ENCODE assay signal across 8 cellular contexts in the genomic region with DNA sequence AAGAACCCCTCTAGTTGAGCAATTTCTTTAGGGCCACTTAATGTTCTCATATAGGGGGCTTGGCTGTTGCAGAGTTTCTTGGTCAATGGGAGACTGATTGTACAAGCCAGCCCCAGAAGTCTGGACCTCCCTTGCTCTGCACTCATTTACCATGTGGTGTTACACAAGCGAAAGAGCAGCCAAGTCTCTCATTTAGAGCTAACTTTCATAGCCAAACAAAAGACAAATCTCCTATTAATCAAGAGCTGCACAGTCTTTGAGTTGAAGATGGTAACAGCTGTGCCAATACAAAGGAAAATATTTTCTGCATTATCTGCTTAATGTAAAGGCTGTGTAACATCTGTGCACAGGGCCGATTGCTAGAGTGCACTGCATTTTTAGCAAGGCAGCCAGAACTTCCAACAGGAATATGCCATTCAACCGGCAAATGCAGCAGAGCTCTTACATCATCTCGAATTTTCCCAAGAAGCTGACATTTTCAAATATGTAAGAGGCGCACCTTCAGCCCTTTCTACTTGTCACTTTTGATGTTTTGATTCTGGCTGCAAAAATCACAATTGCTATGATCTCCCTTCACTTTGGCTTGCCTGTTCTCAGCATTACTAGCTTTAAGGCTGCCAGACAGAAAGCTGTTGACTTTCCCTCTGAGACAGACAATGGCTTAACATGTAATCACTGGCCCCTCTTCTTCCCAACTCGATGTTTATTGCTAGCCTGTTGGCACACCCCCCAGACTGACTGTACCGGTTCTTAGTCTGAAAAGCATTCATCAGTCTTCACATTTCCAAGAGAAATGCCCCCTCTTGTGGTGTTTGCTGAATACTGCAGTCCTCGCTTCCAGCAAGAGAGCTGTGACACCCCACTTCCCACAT.
DNase-seq lines count a peak whose midpoint lies in the region; ATAC-seq lines count a peak whose summit lies in the region.

No MANE protein-coding gene starts in this region.

- no peaks in the 10 kb centered on the region for H3K79me2 ChIP-seq in mesendoderm (ENCODE audit: control insufficient read depth, insufficient read depth, low read length)

- no peak overlapping the region for H4K8ac ChIP-seq in mesendoderm (ENCODE audit: low read depth, low read length)

- no peak overlapping the region for H2BK120ac ChIP-seq in mesendoderm (ENCODE audit: low read depth, low read length)

- no peak overlapping the region for H2BK5ac ChIP-seq in mesendoderm (ENCODE audit: low read length)

- H3K9me3 ChIP-seq in effector memory CD4-positive, alpha-beta T cell (ENCODE audit: control insufficient read depth, low read length) = no peaks in the 10 kb centered on the region

- peaks cover 9% of the 10 kb centered on the region for H3K4me1 Mint-ChIP-seq in activated CD4-positive, alpha-beta memory T cell treated with anti-CD3 and anti-CD28 coated beads for 36 hours (ENCODE audit: low read depth)

- no peaks in the 10 kb centered on the region for H3K4me1 ChIP-seq in effector memory CD4-positive, alpha-beta T cell (ENCODE audit: control insufficient read depth, insufficient read depth, low read length, poor library complexity, severe bottlenecking)
- H3K4me1 ChIP-seq in mesendoderm (ENCODE audit: control insufficient read depth, low read depth, low read length) = peaks cover 4% of the 10 kb centered on the region

- no peaks in the 10 kb centered on the region for H3K9me3 Mint-ChIP-seq in activated CD4-positive, alpha-beta memory T cell treated with anti-CD3 and anti-CD28 coated beads for 36 hours

- no peaks in the 10 kb centered on the region for H3K36me3 Mint-ChIP-seq in activated CD4-positive, alpha-beta memory T cell treated with anti-CD3 and anti-CD28 coated beads for 36 hours

- no peak overlapping the region for H3K27ac ChIP-seq in effector memory CD4-positive, alpha-beta T cell (ENCODE audit: insufficient read depth, low read length, poor library complexity, severe bottlenecking)
- H3K27ac ChIP-seq in mesendoderm (ENCODE audit: low read depth, low read length) = no peak overlapping the region

- no peaks in the 10 kb centered on the region for H3K27me3 ChIP-seq in effector memory CD4-positive, alpha-beta T cell (replicated peaks; ENCODE audit: control insufficient read depth, insufficient read depth, low read length, poor library complexity, severe bottlenecking)
- H3K27me3 ChIP-seq in mesendoderm (ENCODE audit: insufficient read depth, low read length, poor library complexity) = no peaks in the 10 kb centered on the region

- intact Hi-C loops in activated CD4-positive, alpha-beta memory T cell treated with anti-CD3 and anti-CD28 coated beads for 36 hours (cut with micrococcal nuclease) = loop anchor here (1.0 to 5.0 kb wide), 3 partner anchors 71 to 953 kb away; no protein-coding TSS in a partner anchor

- no peak overlapping the region for H4K5ac ChIP-seq in mesendoderm (ENCODE audit: low read length)

- no peaks in the 10 kb centered on the region for H3K79me1 ChIP-seq in mesendoderm (ENCODE audit: low read length)

- DNase-seq in CMK (ENCODE audit: low read depth) (peak; percentile 17), NCI-H748 (lab: John Stamatoyannopoulos, UW; ENCODE audit: unreplicated experiment) (peak; percentile 91), mesendoderm (peak; percentile 89)
- DNase-seq in activated CD4-positive, alpha-beta memory T cell treated with anti-CD3 and anti-CD28 coated beads for 36 hours = peak; percentile 74
- peak in 2 of 3 donors; percentile 35 to 38 for DNase-seq in effector memory CD4-positive, alpha-beta T cell
- peak; percentile 11 for DNase-seq in stimulated activated CD8-positive, alpha-beta memory T cell treated with anti-CD3 and anti-CD28 coated beads, Interleukin-15, amount 100 ng/mL, for 24 hours (ENCODE audit: low read depth)

- no peak overlapping the region for H2AK5ac ChIP-seq in mesendoderm (ENCODE audit: low read length)

- ATAC-seq in GM19438 (IDR thresholded peaks at IDR 0.05; ENCODE audit: low read depth, unreplicated experiment) (peak; percentile 96), HG03521 (IDR thresholded peaks at IDR 0.05; ENCODE audit: unreplicated experiment) (peak; percentile 95)

- H3K9ac ChIP-seq in mesendoderm (ENCODE audit: low read length) = no peak overlapping the region

- POLR2A ChIA-PET in activated CD4-positive, alpha-beta memory T cell treated with anti-CD3 and anti-CD28 coated beads for 36 hours (lab: Charles Lee) = no interaction called here

- no peak overlapping the region for H3K27ac Mint-ChIP-seq in activated CD4-positive, alpha-beta memory T cell treated with anti-CD3 and anti-CD28 coated beads for 36 hours

- no peak overlapping the region for H2BK15ac ChIP-seq in mesendoderm (replicated peaks; ENCODE audit: low read depth)

- no peak overlapping the region for H3K56ac ChIP-seq in mesendoderm (ENCODE audit: low read length)

- no peak overlapping the region for H3K18ac ChIP-seq in mesendoderm (ENCODE audit: low read length)

- CTCF ChIA-PET in activated CD4-positive, alpha-beta memory T cell treated with anti-CD3 and anti-CD28 coated beads for 36 hours (lab: Charles Lee) = interaction anchor here (0.6 to 3.9 kb wide), 69 partner anchors 9 to 978 kb away, joined by 3 to 48 read pairs (median 5); no protein-coding TSS in a partner anchor

- no peak overlapping the region for H3K23ac ChIP-seq in mesendoderm (ENCODE audit: low read length)

- H3K4me3 ChIP-seq in effector memory CD4-positive, alpha-beta T cell (ENCODE audit: insufficient read depth, low read depth, low read length, poor library complexity, severe bottlenecking) = no peak overlapping the region
- H3K4me3 ChIP-seq in mesendoderm (ENCODE audit: low read length) = no peak overlapping the region

- H3K4ac ChIP-seq in mesendoderm (ENCODE audit: low read depth, low read length) = no peak overlapping the region

- H3K36me3 ChIP-seq in effector memory CD4-positive, alpha-beta T cell (ENCODE audit: control insufficient read depth, insufficient read depth, low read length) = no peaks in the 10 kb centered on the region
- no peaks in the 10 kb centered on the region for H3K36me3 ChIP-seq in mesendoderm (ENCODE audit: control insufficient read depth, insufficient read depth, low read length)

- no CpG with 5 or more reads among the region's 8 CpGs for WGBS in mesendoderm (ENCODE audit: extremely low coverage, insufficient coverage, low lambda C conversion rate)

- no peaks in the 10 kb centered on the region for H3K27me3 Mint-ChIP-seq in activated CD4-positive, alpha-beta memory T cell treated with anti-CD3 and anti-CD28 coated beads for 36 hours

- H3K4me3 Mint-ChIP-seq in activated CD4-positive, alpha-beta memory T cell treated with anti-CD3 and anti-CD28 coated beads for 36 hours = no peak overlapping the region

- no peak overlapping the region for H3K4me2 ChIP-seq in mesendoderm (ENCODE audit: low read length)

Comparison
In these comparisons a context has a peak if more than half of its experiments do, and no peak if none do; other contexts are left out.
1. DNase-seq: peak in every context shown above with its lines; median percentile 91 in NCI-H748; 89 in mesendoderm; 74 in activated CD4-positive, alpha-beta memory T cell treated with anti-CD3 and anti-CD28 coated beads for 36 hours; 36 in effector memory CD4-positive, alpha-beta T cell; 17 in CMK; 11 in stimulated activated CD8-positive, alpha-beta memory T cell treated with anti-CD3 and anti-CD28 coated beads, Interleukin-15, amount 100 ng/mL, for 24 hours.